Comparison of ENCODE assay signal across 2 cellular contexts in the genomic region with DNA sequence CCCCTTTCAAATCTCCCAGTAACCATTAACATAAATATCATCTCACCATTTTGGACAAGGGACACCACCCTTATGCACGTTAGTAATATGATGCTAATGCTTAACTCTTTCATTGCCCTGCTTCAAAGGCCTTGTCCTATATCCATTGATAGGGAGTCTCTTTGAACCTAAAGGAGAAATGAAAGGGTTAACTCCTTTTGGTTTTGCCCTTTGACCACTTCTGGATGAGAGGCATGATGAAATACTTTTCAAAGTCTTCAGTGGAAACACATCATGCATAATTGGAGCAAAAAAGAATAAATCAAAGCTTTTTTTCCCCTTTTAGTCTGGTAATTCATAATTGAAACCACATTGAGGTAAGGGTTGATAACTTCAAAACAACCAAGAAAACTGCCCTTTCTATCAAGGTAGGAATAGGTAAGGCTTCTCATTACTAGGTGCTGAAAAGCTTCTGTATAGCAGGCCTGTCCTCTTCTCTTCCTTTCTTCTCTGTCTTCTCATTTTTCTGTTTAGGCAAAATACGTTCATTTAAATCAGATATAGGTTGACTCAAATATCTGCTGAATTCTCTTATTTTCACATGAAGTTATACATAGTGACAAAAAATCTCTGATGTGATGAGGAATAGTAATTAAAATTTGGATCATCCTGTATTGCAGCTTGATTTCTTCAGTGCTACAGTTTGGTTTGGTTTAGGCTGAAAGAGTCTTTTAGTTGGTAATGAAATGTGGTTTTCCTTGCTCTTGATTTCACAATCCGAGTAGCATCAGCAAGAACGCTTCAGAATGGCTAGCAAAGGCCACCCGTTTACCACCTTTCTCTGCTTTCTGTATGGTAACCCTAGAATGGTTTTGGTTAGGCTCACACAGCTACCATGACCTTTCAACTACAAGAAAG.
TF ChIP-seq lines count a peak whose summit lies in the region.

No MANE protein-coding gene starts in this region.

TF ChIP-seq in A549, 52 proteins besides CTCF, POLR2A, EP300 and RAD21 (continued from another document):
- TF ChIP-seq GATA3 (IDR thresholded peaks at IDR 0.05; ENCODE audit: borderline replicate concordance) (no peak), PHF8 (IDR thresholded peaks at IDR 0.05; ENCODE audit: borderline replicate concordance, low read depth) (no peak), HOXB13 (CRISPR knock-in tag; IDR thresholded peaks at IDR 0.05; ENCODE audit: low read depth) (no peak), RNF2 (IDR thresholded peaks at IDR 0.05; ENCODE audit: borderline replicate concordance, low read depth) (no peak), CHD4 (IDR thresholded peaks at IDR 0.05; ENCODE audit: borderline replicate concordance) (no peak), HOXB5 (CRISPR knock-in tag; IDR thresholded peaks at IDR 0.05) (no peak), SREBF2 (IDR thresholded peaks at IDR 0.05) (no peak), FOXS1 (CRISPR knock-in tag; IDR thresholded peaks at IDR 0.05) (no peak), HEYL (CRISPR knock-in tag; IDR thresholded peaks at IDR 0.05) (no peak), MAZ (IDR thresholded peaks at IDR 0.05; ENCODE audit: borderline replicate concordance, low read depth, low read length) (no peak), ZFP36 (IDR thresholded peaks at IDR 0.05; ENCODE audit: borderline replicate concordance, partially characterized antibody) (no peak), CBX8 (IDR thresholded peaks at IDR 0.05) (no peak)
- TF ChIP-seq, protein P1, sequence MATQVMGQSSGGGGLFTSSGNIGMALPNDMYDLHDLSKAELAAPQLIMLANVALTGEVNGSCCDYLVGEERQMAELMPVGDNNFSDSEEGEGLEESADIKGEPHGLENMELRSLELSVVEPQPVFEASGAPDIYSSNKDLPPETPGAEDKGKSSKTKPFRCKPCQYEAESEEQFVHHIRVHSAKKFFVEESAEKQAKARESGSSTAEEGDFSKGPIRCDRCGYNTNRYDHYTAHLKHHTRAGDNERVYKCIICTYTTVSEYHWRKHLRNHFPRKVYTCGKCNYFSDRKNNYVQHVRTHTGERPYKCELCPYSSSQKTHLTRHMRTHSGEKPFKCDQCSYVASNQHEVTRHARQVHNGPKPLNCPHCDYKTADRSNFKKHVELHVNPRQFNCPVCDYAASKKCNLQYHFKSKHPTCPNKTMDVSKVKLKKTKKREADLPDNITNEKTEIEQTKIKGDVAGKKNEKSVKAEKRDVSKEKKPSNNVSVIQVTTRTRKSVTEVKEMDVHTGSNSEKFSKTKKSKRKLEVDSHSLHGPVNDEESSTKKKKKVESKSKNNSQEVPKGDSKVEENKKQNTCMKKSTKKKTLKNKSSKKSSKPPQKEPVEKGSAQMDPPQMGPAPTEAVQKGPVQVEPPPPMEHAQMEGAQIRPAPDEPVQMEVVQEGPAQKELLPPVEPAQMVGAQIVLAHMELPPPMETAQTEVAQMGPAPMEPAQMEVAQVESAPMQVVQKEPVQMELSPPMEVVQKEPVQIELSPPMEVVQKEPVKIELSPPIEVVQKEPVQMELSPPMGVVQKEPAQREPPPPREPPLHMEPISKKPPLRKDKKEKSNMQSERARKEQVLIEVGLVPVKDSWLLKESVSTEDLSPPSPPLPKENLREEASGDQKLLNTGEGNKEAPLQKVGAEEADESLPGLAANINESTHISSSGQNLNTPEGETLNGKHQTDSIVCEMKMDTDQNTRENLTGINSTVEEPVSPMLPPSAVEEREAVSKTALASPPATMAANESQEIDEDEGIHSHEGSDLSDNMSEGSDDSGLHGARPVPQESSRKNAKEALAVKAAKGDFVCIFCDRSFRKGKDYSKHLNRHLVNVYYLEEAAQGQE (IDR thresholded peaks at IDR 0.05), result no peak

TF ChIP-seq in GM23338, 12 proteins besides CTCF, POLR2A, EP300 and RAD21 (continued from another document):
- TF ChIP-seq POLR2AphosphoS5 (IDR thresholded peaks at IDR 0.05; ENCODE audit: low read depth) (no peak), JUNB (IDR thresholded peaks at IDR 0.05; ENCODE audit: unreplicated experiment) (no peak), EZH2 (IDR thresholded peaks at IDR 0.05; ENCODE audit: low read depth, unreplicated experiment) (no peak), NANOG (IDR thresholded peaks at IDR 0.05; ENCODE audit: borderline replicate concordance) (no peak), EZH2phosphoT487 (IDR thresholded peaks at IDR 0.05; ENCODE audit: unreplicated experiment) (no peak), ZNF331 (CRISPR knock-in tag; IDR thresholded peaks at IDR 0.05; ENCODE audit: low read depth) (no peak), ZNF114 (CRISPR knock-in tag; IDR thresholded peaks at IDR 0.05) (no peak), CREB1 (CRISPR knock-in tag; IDR thresholded peaks at IDR 0.05; ENCODE audit: low read depth) (no peak)
- TF ChIP-seq, protein P2, sequence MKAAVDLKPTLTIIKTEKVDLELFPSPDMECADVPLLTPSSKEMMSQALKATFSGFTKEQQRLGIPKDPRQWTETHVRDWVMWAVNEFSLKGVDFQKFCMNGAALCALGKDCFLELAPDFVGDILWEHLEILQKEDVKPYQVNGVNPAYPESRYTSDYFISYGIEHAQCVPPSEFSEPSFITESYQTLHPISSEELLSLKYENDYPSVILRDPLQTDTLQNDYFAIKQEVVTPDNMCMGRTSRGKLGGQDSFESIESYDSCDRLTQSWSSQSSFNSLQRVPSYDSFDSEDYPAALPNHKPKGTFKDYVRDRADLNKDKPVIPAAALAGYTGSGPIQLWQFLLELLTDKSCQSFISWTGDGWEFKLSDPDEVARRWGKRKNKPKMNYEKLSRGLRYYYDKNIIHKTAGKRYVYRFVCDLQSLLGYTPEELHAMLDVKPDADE (IDR thresholded peaks at IDR 0.05), result no peak
- TF ChIP-seq, protein P1 (IDR thresholded peaks at IDR 0.05; ENCODE audit: unreplicated experiment), result no peak
- TF ChIP-seq, protein P3, sequence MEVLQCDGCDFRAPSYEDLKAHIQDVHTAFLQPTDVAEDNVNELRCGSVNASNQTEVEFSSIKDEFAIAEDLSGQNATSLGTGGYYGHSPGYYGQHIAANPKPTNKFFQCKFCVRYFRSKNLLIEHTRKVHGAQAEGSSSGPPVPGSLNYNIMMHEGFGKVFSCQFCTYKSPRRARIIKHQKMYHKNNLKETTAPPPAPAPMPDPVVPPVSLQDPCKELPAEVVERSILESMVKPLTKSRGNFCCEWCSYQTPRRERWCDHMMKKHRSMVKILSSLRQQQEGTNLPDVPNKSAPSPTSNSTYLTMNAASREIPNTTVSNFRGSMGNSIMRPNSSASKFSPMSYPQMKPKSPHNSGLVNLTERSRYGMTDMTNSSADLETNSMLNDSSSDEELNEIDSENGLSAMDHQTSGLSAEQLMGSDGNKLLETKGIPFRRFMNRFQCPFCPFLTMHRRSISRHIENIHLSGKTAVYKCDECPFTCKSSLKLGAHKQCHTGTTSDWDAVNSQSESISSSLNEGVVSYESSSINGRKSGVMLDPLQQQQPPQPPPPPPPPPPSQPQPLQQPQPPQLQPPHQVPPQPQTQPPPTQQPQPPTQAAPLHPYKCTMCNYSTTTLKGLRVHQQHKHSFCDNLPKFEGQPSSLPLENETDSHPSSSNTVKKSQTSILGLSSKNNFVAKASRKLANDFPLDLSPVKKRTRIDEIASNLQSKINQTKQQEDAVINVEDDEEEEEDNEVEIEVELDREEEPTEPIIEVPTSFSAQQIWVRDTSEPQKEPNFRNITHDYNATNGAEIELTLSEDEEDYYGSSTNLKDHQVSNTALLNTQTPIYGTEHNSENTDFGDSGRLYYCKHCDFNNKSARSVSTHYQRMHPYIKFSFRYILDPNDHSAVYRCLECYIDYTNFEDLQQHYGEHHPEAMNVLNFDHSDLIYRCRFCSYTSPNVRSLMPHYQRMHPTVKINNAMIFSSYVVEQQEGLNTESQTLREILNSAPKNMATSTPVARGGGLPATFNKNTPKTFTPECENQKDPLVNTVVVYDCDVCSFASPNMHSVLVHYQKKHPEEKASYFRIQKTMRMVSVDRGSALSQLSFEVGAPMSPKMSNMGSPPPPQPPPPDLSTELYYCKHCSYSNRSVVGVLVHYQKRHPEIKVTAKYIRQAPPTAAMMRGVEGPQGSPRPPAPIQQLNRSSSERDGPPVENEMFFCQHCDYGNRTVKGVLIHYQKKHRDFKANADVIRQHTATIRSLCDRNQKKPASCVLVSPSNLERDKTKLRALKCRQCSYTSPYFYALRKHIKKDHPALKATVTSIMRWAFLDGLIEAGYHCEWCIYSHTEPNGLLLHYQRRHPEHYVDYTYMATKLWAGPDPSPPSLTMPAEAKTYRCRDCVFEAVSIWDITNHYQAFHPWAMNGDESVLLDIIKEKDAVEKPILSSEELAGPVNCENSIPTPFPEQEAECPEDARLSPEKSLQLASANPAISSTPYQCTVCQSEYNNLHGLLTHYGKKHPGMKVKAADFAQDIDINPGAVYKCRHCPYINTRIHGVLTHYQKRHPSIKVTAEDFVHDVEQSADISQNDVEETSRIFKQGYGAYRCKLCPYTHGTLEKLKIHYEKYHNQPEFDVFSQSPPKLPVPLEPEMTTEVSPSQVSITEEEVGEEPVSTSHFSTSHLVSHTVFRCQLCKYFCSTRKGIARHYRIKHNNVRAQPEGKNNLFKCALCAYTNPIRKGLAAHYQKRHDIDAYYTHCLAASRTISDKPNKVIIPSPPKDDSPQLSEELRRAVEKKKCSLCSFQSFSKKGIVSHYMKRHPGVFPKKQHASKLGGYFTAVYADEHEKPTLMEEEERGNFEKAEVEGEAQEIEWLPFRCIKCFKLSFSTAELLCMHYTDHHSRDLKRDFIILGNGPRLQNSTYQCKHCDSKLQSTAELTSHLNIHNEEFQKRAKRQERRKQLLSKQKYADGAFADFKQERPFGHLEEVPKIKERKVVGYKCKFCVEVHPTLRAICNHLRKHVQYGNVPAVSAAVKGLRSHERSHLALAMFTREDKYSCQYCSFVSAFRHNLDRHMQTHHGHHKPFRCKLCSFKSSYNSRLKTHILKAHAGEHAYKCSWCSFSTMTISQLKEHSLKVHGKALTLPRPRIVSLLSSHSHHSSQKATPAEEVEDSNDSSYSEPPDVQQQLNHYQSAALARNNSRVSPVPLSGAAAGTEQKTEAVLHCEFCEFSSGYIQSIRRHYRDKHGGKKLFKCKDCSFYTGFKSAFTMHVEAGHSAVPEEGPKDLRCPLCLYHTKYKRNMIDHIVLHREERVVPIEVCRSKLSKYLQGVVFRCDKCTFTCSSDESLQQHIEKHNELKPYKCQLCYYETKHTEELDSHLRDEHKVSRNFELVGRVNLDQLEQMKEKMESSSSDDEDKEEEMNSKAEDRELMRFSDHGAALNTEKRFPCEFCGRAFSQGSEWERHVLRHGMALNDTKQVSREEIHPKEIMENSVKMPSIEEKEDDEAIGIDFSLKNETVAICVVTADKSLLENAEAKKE (CRISPR knock-in tag; IDR thresholded peaks at IDR 0.05), result no peak
TF ChIP-seq in GM23338: peak in this region for 0.
